2 cellular contexts compared by ENCODE assay signal in the genomic region with DNA sequence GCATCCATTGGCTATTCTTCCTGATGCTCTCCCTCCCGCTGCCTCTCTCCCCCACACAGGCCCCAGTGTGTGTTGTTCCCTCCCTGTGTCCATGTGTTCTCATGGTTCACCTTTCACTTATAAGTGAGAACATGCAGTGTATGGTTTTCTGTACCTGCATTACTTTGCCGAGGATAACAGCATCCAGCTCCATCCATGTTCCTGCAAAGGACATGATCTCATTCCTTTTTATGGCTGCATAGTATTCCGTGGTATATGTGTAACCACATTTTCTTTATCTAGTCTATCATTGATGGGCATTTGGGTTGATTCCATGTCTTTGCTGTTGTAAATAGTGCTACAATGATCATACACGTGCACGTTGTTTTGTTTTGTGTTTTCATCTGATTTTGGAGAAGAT. TPM values are rescaled to one million over a fixed set of nuclear protein-coding genes. Genes with fewer than 3 reads are reported as not detected.
"Had no signal": no experiment of that assay in that cellular context is flagged by ENCODE, and none has a peak within 500 bp of the region (broad histone marks: within the 10 kb centered on the region; RNA-seq: fewer than 3 reads in every experiment).

No MANE protein-coding gene starts in this region.

RNA-seq across cellular contexts. Expression of gene SYCE1L, which starts 43.3 kb away (rescaled TPM):
- total RNA-seq: GM23248, HFFc6 had no signal
- polyA plus RNA-seq: GM23248 had no signal
